17 cellular contexts compared by ENCODE assay signal in genomic region chr1:108801101-108801500, GRCh38. TPM values are rescaled to one million over a fixed set of nuclear protein-coding genes. Genes with fewer than 3 reads are reported as not detected.
DNase-seq lines count a peak whose midpoint lies in the region; ATAC-seq, FAIRE-seq and TF ChIP-seq lines count a peak whose summit lies in the region.
"Had no signal": no experiment of that assay in that cellular context is flagged by ENCODE, and none has a peak within 500 bp of the region (broad histone marks: within the 10 kb centered on the region; RNA-seq: fewer than 3 reads in every experiment).

No MANE protein-coding gene starts in this region.

- TF ChIP-seq RAD21 in A549 (conservative IDR thresholded peaks at IDR 0.05 in 1 of 2, IDR thresholded peaks at IDR 0.05 in 1 of 2): no peak

- no peak for FAIRE-seq in A549 (lab: Jason Lieb, UNC)

- H3K4me1 ChIP-seq in A549 (no peaks in the 10 kb centered on the region), transverse colon (no peaks in the 10 kb centered on the region)
- H3K4me1 ChIP-seq: esophagus squamous epithelium had no signal

- DNase-seq in A549 (ENCODE audit: low read depth in 1 of 2, low spot score in 1 of 2) (no peak), HCEC 1CT (peak; percentile 39), astrocyte of the spinal cord (ENCODE audit: low read depth, low spot score) (peak; percentile 36), glomerular endothelial cell (ENCODE audit: extremely low read depth, low read depth, low spot score) (peak; percentile 5), transverse colon (no peak)
- DNase-seq: activated B cell treated with CpG ODN at 0.5 μM for 24 hours, esophagus squamous epithelium, NCI-H2029, NCI-H510A, right cardiac atrium, Right ventricle myocardium superior had no signal

- no peak overlapping the region for H3K4me2 ChIP-seq in A549

- TF ChIP-seq EP300 in A549 (IDR thresholded peaks at IDR 0.05) (no peak), transverse colon (IDR thresholded peaks at IDR 0.05; ENCODE audit: low read depth) (no peak)

- H3K9me3 ChIP-seq in A549: no peaks in the 10 kb centered on the region
- no peaks in the 10 kb centered on the region for H3K9me3 ChIP-seq in transverse colon
- H3K9me3 ChIP-seq: esophagus squamous epithelium had no signal

- in situ Hi-C loops in astrocyte of the spinal cord (cut with HindIII; ENCODE audit: low sequenced_read_pairs) (no loop called here), transverse colon (cut with MboI; ENCODE audit: low pct_ligation_motif_present in 1 of 4, low pct_unique_long_range_greater_than_20kb in 1 of 4, low sequenced_read_pairs in 3 of 4) (no loop called here)

- no peak for TF ChIP-seq CTCF in A549 (IDR thresholded peaks at IDR 0.05)
- TF ChIP-seq CTCF in astrocyte of the spinal cord (IDR thresholded peaks at IDR 0.05; ENCODE audit: low read depth, low read length): no peak
- TF ChIP-seq CTCF in transverse colon (IDR thresholded peaks at IDR 0.05): no peak

- H3K27ac ChIP-seq in A549 (no peak overlapping the region), transverse colon (no peak overlapping the region)
- H3K27ac ChIP-seq: esophagus squamous epithelium had no signal

- ATAC-seq in A549 (no peak), HG03108 (IDR thresholded peaks at IDR 0.05; ENCODE audit: unreplicated experiment) (no peak), HG03571 (IDR thresholded peaks at IDR 0.05; ENCODE audit: unreplicated experiment) (no peak), GM18519 (IDR thresholded peaks at IDR 0.05; ENCODE audit: low FRiP score, unreplicated experiment) (no peak)
- ATAC-seq: right cardiac atrium had no signal

- intact Hi-C loops in transverse colon (cut with DNase I; ENCODE audit: low total_unique reads): no loop called here

- no peak for TF ChIP-seq POLR2A in A549 (IDR thresholded peaks at IDR 0.05; ENCODE audit: low read length)
- TF ChIP-seq POLR2A in transverse colon (IDR thresholded peaks at IDR 0.05): no peak

- CTCF ChIA-PET in A549 (lab: Yijun Ruan, JAX): no interaction called here

- no peak overlapping the region for H3K4me3 ChIP-seq in A549
- no peak overlapping the region for H3K4me3 ChIP-seq in astrocyte of the spinal cord (ENCODE audit: low read depth, low read length)
- no peak overlapping the region for H3K4me3 ChIP-seq in transverse colon
- H3K4me3 ChIP-seq: esophagus squamous epithelium had no signal

- H3K27me3 ChIP-seq in transverse colon: no peaks in the 10 kb centered on the region
- H3K27me3 ChIP-seq: esophagus squamous epithelium had no signal

- H3K36me3 ChIP-seq in transverse colon: peaks cover 0 to 83% (median 38%) of the 10 kb centered on the region in 4 donors

- POLR2A ChIA-PET in A549 (lab: Yijun Ruan, JAX): no interaction called here

TF ChIP-seq in A549, 52 proteins besides CTCF, POLR2A, EP300 and RAD21:
- no peak for TF ChIP-seq FOSB (CRISPR knock-in tag; IDR thresholded peaks at IDR 0.05)
- TF ChIP-seq TP53 (CRISPR knock-in tag; IDR thresholded peaks at IDR 0.05): no peak
- TF ChIP-seq USF2 (IDR thresholded peaks at IDR 0.05): no peak
- no peak for TF ChIP-seq HEYL (CRISPR knock-in tag; IDR thresholded peaks at IDR 0.05)
- TF ChIP-seq FOSL2 (IDR thresholded peaks at IDR 0.05): no peak
- peak; percentile 19; the same call in 1 of the 2 replicates for TF ChIP-seq FOSL2 (CRISPR knock-in tag; IDR thresholded peaks at IDR 0.05)
- TF ChIP-seq ATOH8 (CRISPR knock-in tag; IDR thresholded peaks at IDR 0.05; ENCODE audit: low read depth): no peak
- TF ChIP-seq BCL3 (IDR thresholded peaks at IDR 0.05): no peak

RNA-seq across cellular contexts. Expression of gene STXBP3, which starts 54.6 kb away (rescaled TPM):
- polyA plus RNA-seq in A549 (2011; rRNA removed) (28.1 and 44.8 TPM in 2 replicates), A549 (2017; fragmentation: RNase III; extraction: RNeasy Plus Mini Kit Qiagen cat#74134 plus additional on column Dnase treatment) (30.4 to 43.1 TPM (median 31.7 TPM) in 3 replicates)
- polyA plus RNA-seq in A549 (2012; cell fraction: cytosol; rRNA removed): 6.3 and 8.0 TPM in 2 replicates
- 4.1 and 5.6 TPM in 2 replicates for polyA plus RNA-seq in A549 (2012; cell fraction: nucleus; rRNA removed)
- 13.7 and 17.2 TPM in 2 replicates for polyA minus RNA-seq in A549 (2011; rRNA and poly(A)+ RNA removed)
- total RNA-seq in glomerular endothelial cell (33.7 and 44.6 TPM in 2 replicates), transverse colon (100 to 1,000 TPM in 1 of 4 donors, 10 to 100 TPM in 3; 33.3 to 134 (median 76.3) TPM)

RNA-seq across cellular contexts. Expression of gene AKNAD1, which starts 55.8 kb away (rescaled TPM):
- 0.56 and 1.1 TPM in 2 replicates for polyA plus RNA-seq in A549 (2011; rRNA removed)
- polyA plus RNA-seq in A549 (2012; cell fraction: cytosol; rRNA removed): 0.27 and 0.32 TPM in 2 replicates
- 0.28 TPM in 1 of 2 replicates, not detected in the other for polyA plus RNA-seq in A549 (2012; cell fraction: nucleus; rRNA removed)
- polyA plus RNA-seq in A549 (2017; fragmentation: RNase III; extraction: RNeasy Plus Mini Kit Qiagen cat#74134 plus additional on column Dnase treatment): 0.72 to 1.3 TPM (median 1.2 TPM) in 3 replicates
- polyA minus RNA-seq in A549 (2011; rRNA and poly(A)+ RNA removed): 0.66 TPM in 1 of 2 replicates, not detected in the other
- total RNA-seq in glomerular endothelial cell: 1.4 TPM in 1 of 2 replicates, not detected in the other
- not detected for total RNA-seq in transverse colon
- total RNA-seq: activated B cell treated with CpG ODN at 0.5 μM for 24 hours; Daoy; right cardiac atrium; Right ventricle myocardium superior; T-helper 1 cell treated with Interleukin-12 subunit alpha and Interleukin-12 subunit beta and Interleukin-4 antibody, amounts not matched to agents 30 ng/mL and 1 ng/mL, for 36 hours; ureter had no signal
- polyA plus RNA-seq: right cardiac atrium had no signal

Comparison
In these comparisons a context has a peak if more than half of its experiments do, and no peak if none do; other contexts are left out.
1. DNase-seq: peak in HCEC 1CT (single experiment), astrocyte of the spinal cord (single experiment) and glomerular endothelial cell (single experiment); none in A549 (0 of 2) and transverse colon (single experiment).